Comparison of ENCODE assay signal across 8 cellular contexts in the genomic region with DNA sequence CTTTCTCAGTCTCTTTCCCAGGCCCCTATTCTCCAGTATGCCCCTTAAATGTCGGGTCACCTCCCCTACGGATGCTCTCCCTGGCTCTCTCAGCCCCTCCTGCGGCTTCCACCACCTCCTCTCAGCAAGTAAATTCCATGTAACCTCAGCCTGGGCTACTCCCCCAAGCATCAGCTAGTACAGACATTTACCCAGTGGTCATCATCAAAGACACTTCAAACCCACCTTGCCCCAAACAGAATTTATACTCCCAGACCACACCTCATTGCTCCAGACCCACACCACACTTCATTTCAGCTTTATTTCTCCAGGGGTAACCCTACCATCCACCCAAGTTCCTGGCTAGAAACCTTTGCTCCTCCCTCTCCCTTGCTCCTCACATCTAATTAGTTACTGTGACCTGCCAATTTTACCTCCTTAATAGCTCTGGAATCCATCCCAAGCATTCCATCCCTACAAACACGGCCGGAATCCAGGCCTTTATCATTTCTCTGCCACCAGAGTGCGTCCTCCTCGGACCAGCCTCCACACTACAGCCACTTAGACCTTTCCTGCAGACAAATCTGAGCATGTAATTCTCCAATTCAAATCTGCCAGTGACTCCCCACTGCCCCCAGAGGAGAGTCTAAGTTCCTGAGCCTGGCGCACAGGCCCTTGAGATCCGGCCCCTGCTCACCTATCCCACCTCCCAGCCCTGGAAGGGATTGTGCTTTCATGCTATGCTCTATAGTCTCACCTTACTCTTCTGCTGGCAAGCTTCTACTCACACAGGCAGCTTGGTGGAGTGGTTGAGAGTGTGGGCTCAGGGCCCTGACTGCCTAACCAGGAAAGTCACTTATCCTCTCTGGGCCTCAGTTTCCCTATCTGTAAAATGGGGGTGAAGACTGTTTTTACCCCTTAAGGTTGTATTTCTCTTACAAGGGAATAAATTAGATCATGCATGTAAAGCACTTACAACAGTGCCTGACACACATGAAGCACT. TPM values are rescaled to one million over a fixed set of nuclear protein-coding genes. Genes with fewer than 3 reads are reported as not detected.
DNase-seq lines count a peak whose midpoint lies in the region; ATAC-seq and TF ChIP-seq lines count a peak whose summit lies in the region.

No MANE protein-coding gene starts in this region.

- H3F3A ChIP-seq in PC-9 (ENCODE audit: insufficient read depth, low read depth) = no peaks in the 10 kb centered on the region

- H3K9me3 ChIP-seq in PC-9 (ENCODE audit: insufficient read depth, low read depth) = no peaks in the 10 kb centered on the region

- CTCF ChIA-PET in PC-9 (lab: Charles Lee) = no interaction called here

- POLR2A ChIA-PET in PC-9 (lab: Charles Lee; ENCODE audit: unreplicated experiment) = no interaction called here

- no TSS peak for BruUV-seq in PC-9 (replicated peaks; lab: Mats Ljungman, UMichigan)

- no peak overlapping the region for H3K27ac ChIP-seq in PC-9

- H3K27me3 ChIP-seq in PC-9 (ENCODE audit: insufficient read depth, low read depth) = no peaks in the 10 kb centered on the region

- no peaks in the 10 kb centered on the region for H3K4me1 ChIP-seq in PC-9 (replicated peaks; ENCODE audit: insufficient read depth)

- no peak overlapping the region for H3K4me3 ChIP-seq in PC-9
- H3K4me3 ChIP-seq in fibroblast of villous mesenchyme (ENCODE audit: low read depth, low read length) = no peak overlapping the region

- H3K9me2 ChIP-seq in PC-9 (ENCODE audit: insufficient read depth) = no peaks in the 10 kb centered on the region

- no peak for ATAC-seq in GM19035 (IDR thresholded peaks at IDR 0.05; ENCODE audit: unreplicated experiment)

- TF ChIP-seq CTCF in PC-9 (conservative IDR thresholded peaks at IDR 0.05) = peak; percentile 58
- TF ChIP-seq CTCF in fibroblast of villous mesenchyme (IDR thresholded peaks at IDR 0.05; ENCODE audit: insufficient read depth, low read depth, low read length) = peak; percentile 79

- no peaks in the 10 kb centered on the region for H3K36me3 ChIP-seq in PC-9 (ENCODE audit: low read depth)

- intact Hi-C loops in PC-9 (cut with micrococcal nuclease; ENCODE audit: unreplicated experiment) = loop anchor here (5.0 kb wide), 1 partner anchor 88 kb away; no protein-coding TSS in a partner anchor

- H4K20me1 ChIP-seq in PC-9 (ENCODE audit: insufficient read depth) = no peaks in the 10 kb centered on the region

- no peak overlapping the region for H3K4me2 ChIP-seq in PC-9

- no peak overlapping the region for H2AFZ ChIP-seq in PC-9

- DNase-seq in SHP77 (lab: John Stamatoyannopoulos, UW) (peak; percentile 16 to 21), SHP77 treated with DMSO at 0.1 percent for 48 hours (lab: John Stamatoyannopoulos, UW) (no peak), PC-9 (peak; percentile 37 to 68), fibroblast of villous mesenchyme (ENCODE audit: low read depth) (peak; percentile 80), stromal cell of bone marrow (ENCODE audit: low read depth) (peak; percentile 43), DMS79 treated with DMSO at 0.1 percent for 48 hours (lab: John Stamatoyannopoulos, UW) (no peak), T1000 (lab: John Stamatoyannopoulos, UW) (no peak)

- no peaks in the 10 kb centered on the region for H3K79me2 ChIP-seq in PC-9 (ENCODE audit: low read depth)

RNA-seq across cellular contexts. Expression of a gene that starts 31.4 kb away (rescaled TPM):
- total RNA-seq in PC-9 (2021) (22.7 and 27.7 TPM in 2 replicates), fibroblast of villous mesenchyme (25.4 and 28.1 TPM in 2 replicates)

Comparison
In these comparisons a context has a peak if more than half of its experiments do, and no peak if none do; other contexts are left out.
1. DNase-seq: peak in SHP77 (2 of 2), PC-9 (2 of 2), fibroblast of villous mesenchyme (single experiment) and stromal cell of bone marrow (single experiment); none in SHP77 treated with DMSO at 0.1 percent for 48 hours (single experiment), DMS79 treated with DMSO at 0.1 percent for 48 hours (single experiment) and T1000 (single experiment).